21 cellular contexts compared by ENCODE assay signal in the genomic region with DNA sequence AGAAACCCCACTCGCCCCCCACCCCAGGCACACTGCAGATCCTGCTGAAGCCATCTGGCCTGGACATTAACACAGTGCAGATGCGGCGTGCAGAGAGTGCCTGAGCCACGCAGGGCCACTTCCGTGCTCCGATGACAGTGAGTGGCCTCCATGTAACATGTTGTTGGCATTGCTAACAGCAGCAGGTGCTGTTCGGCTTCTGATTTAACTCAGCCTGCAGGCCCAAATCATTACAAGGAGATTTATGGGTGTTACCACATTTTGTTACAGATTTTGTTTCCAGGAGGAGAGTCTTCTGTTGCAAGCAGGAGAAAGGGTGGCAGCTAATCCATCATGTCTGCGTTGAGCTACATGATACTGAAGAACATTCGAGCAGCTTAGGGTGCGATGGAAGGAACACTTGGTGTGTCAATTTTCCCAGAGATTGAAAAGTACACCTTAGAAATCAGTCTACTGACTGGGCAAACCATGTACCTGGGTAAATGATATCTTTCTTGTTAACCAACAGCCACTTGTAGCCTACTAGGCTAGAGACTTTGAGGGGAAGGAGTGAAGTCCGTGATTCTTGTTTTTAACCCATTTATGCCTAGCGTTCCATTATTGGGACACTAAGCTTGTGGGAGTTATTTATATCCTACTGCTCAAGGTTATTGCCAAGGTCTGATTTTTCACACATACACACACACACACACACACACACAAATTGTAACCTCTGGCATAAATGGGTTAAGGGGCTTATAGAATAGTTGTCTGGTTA.
A peak's percentile ranks its signal among the peaks of the same experiment; 100 is the strongest.
DNase-seq lines count a peak whose midpoint lies in the region; ATAC-seq lines count a peak whose summit lies in the region.
"Had no signal": no experiment of that assay in that cellular context is flagged by ENCODE, and none has a peak within 500 bp of the region (broad histone marks: within the 10 kb centered on the region; RNA-seq: fewer than 3 reads in every experiment).

No MANE protein-coding gene starts in this region.

- DNase-seq in SK-N-DZ (ENCODE audit: low spot score): peak; percentile 28
- DNase-seq in amniotic epithelial cell (ENCODE audit: low read depth): peak; percentile 34
- no peak for DNase-seq in mesenchymal stem cell
- DNase-seq in DMS53 treated with DMSO at 0.1 percent for 48 hours (lab: John Stamatoyannopoulos, UW; ENCODE audit: unreplicated experiment): no peak
- DNase-seq in naive thymus-derived CD4-positive, alpha-beta T cell: no peak
- no peak for DNase-seq in NCI-H524 (lab: John Stamatoyannopoulos, UW)
- DNase-seq: CD4-positive, alpha-beta T cell; COR-L47; DMS79 treated with DMSO at 0.1 percent for 48 hours; H9; HFFc6; Karpas-422; MV-4-11; NCI-H1105 treated with DMSO at 0.1 percent for 48 hours; NCI-H2081 treated with DMSO at 0.1 percent for 48 hours; NCI-H446 treated with DMSO at 0.1 percent for 48 hours; NCI-H69; NK-92 treated with Interleukin-12 subunit alpha and Interleukin-12 subunit beta, amount 100 ng/mL, for 24 hours had no signal

- H3K36me3 Mint-ChIP-seq in naive thymus-derived CD4-positive, alpha-beta T cell: no peaks in the 10 kb centered on the region

- H3K27ac Mint-ChIP-seq in naive thymus-derived CD4-positive, alpha-beta T cell: no peak overlapping the region
- H3K27ac Mint-ChIP-seq: CD4-positive, alpha-beta T cell; H9; HFFc6 had no signal

- 90% methylated on average over 10 of the region's 12 CpGs for WGBS in mesenchymal stem cell

- peak overlapping the region in 1 of 2 experiments; percentile 93 for H3K14ac ChIP-seq in mesenchymal stem cell (ENCODE audit: low read length in 2 of 2)

- H3K18ac ChIP-seq in mesenchymal stem cell (ENCODE audit: low read depth in 1 of 2, low read length in 2 of 2): peak overlapping the region; percentile 11 to 82

- H3K4me1 ChIP-seq in mesenchymal stem cell (ENCODE audit: control insufficient read depth, insufficient read depth, low read depth, low read length) (no peaks in the 10 kb centered on the region), stomach smooth muscle (ENCODE audit: control insufficient read depth, insufficient read depth, low read length) (peaks cover 22% of the 10 kb centered on the region)
- no peaks in the 10 kb centered on the region for H3K4me1 ChIP-seq in naive thymus-derived CD4-positive, alpha-beta T cell (ENCODE audit: control insufficient read depth in 2 of 2, insufficient read depth in 2 of 2, low read length in 2 of 2)

- no peak overlapping the region for H4K8ac ChIP-seq in mesenchymal stem cell (ENCODE audit: low read length)

- POLR2A ChIA-PET in naive thymus-derived CD4-positive, alpha-beta T cell (lab: Charles Lee): no interaction called here

- H3K4me2 ChIP-seq in mesenchymal stem cell (ENCODE audit: low read length, poor library complexity, severe bottlenecking): no peak overlapping the region
- H3K4me2 ChIP-seq: BLaER1 had no signal

- H3K4me3 Mint-ChIP-seq in naive thymus-derived CD4-positive, alpha-beta T cell: no peak overlapping the region
- H3K4me3 Mint-ChIP-seq: CD4-positive, alpha-beta T cell; H9; HFFc6 had no signal

- no peak overlapping the region for H2BK5ac ChIP-seq in mesenchymal stem cell (ENCODE audit: low read depth, low read length, poor library complexity, severe bottlenecking)

- no peak overlapping the region for H3K4ac ChIP-seq in mesenchymal stem cell (ENCODE audit: low read depth in 1 of 2, low read length in 2 of 2)

- H3K9me3 Mint-ChIP-seq in naive thymus-derived CD4-positive, alpha-beta T cell: peaks cover 0 to 8% (median 4%) of the 10 kb centered on the region in 11 donors

- H3K36me3 ChIP-seq in mesenchymal stem cell (ENCODE audit: control insufficient read depth in 1 of 2, insufficient read depth in 2 of 2, low read depth in 1 of 2, low read length in 2 of 2): no peaks in the 10 kb centered on the region
- H3K36me3 ChIP-seq in stomach smooth muscle (ENCODE audit: control insufficient read depth in 2 of 2, insufficient read depth in 2 of 2, low read length in 2 of 2): no peaks in the 10 kb centered on the region
- no peaks in the 10 kb centered on the region for H3K36me3 ChIP-seq in naive thymus-derived CD4-positive, alpha-beta T cell (ENCODE audit: control insufficient read depth in 2 of 3, insufficient read depth in 3 of 3, low read length in 3 of 3)
- H3K36me3 ChIP-seq: BLaER1 had no signal

- H2BK15ac ChIP-seq in mesenchymal stem cell (ENCODE audit: low read depth, poor library complexity, severe bottlenecking): no peak overlapping the region

- H3K9ac ChIP-seq in mesenchymal stem cell (ENCODE audit: low read length) (no peak overlapping the region), stomach smooth muscle (ENCODE audit: low read length in 2 of 2) (no peak overlapping the region)
- H3K9ac ChIP-seq: BLaER1 had no signal

- no peak overlapping the region for H2AK5ac ChIP-seq in mesenchymal stem cell (ENCODE audit: low read length, severe bottlenecking)

- no peak overlapping the region for H3K23ac ChIP-seq in mesenchymal stem cell (ENCODE audit: low read length in 2 of 2)

- peak overlapping the region; percentile 65 to 81 for H2BK12ac ChIP-seq in mesenchymal stem cell (ENCODE audit: low read length in 2 of 2)

- H3K27me3 ChIP-seq in mesenchymal stem cell (ENCODE audit: control insufficient read depth in 1 of 2, insufficient read depth in 1 of 2, low read length in 2 of 2) (peaks cover 0 to 5% of the 10 kb centered on the region in 2 experiments), stomach smooth muscle (ENCODE audit: control insufficient read depth in 1 of 2, insufficient read depth in 2 of 2, low read length in 2 of 2) (no peaks in the 10 kb centered on the region)
- H3K27me3 ChIP-seq in naive thymus-derived CD4-positive, alpha-beta T cell (ENCODE audit: control insufficient read depth in 2 of 2, insufficient read depth in 2 of 2, low read length in 2 of 2): no peaks in the 10 kb centered on the region
- H3K27me3 ChIP-seq: BLaER1 had no signal

- no peak overlapping the region for H2BK120ac ChIP-seq in mesenchymal stem cell (ENCODE audit: low read depth, low read length)

- CTCF ChIA-PET in naive thymus-derived CD4-positive, alpha-beta T cell (lab: Charles Lee): no interaction called here

- no peaks in the 10 kb centered on the region for H3K4me1 Mint-ChIP-seq in naive thymus-derived CD4-positive, alpha-beta T cell

- no peak overlapping the region for H3K4me3 ChIP-seq in mesenchymal stem cell (ENCODE audit: insufficient read depth in 1 of 2, low read depth in 1 of 2, low read length in 2 of 2)
- no peak overlapping the region for H3K4me3 ChIP-seq in stomach smooth muscle (ENCODE audit: low read length in 2 of 2)
- no peak overlapping the region for H3K4me3 ChIP-seq in naive thymus-derived CD4-positive, alpha-beta T cell (ENCODE audit: low read length)
- H3K4me3 ChIP-seq: BLaER1 had no signal

- ATAC-seq in naive thymus-derived CD4-positive, alpha-beta T cell: no peak
- ATAC-seq: Panc1 had no signal

- H3K9me3 ChIP-seq in mesenchymal stem cell (ENCODE audit: control insufficient read depth, low read length) (no peaks in the 10 kb centered on the region), stomach smooth muscle (ENCODE audit: control insufficient read depth in 2 of 2, low read length in 2 of 2) (no peaks in the 10 kb centered on the region)
- no peaks in the 10 kb centered on the region for H3K9me3 ChIP-seq in naive thymus-derived CD4-positive, alpha-beta T cell (ENCODE audit: control insufficient read depth in 2 of 3, low read length in 3 of 3)
- H3K9me3 ChIP-seq: BLaER1 had no signal

- no peaks in the 10 kb centered on the region for H3K79me1 ChIP-seq in mesenchymal stem cell (replicated peaks; ENCODE audit: low read length, poor library complexity, severe bottlenecking)

- no peak overlapping the region for H2AFZ ChIP-seq in mesenchymal stem cell (ENCODE audit: low read depth, low read length)

- H3K27ac ChIP-seq in mesenchymal stem cell (ENCODE audit: low read length, poor library complexity, severe bottlenecking): no peak overlapping the region
- peak overlapping the region; percentile 64 for H3K27ac ChIP-seq in stomach smooth muscle (ENCODE audit: low read length)
- no peak overlapping the region for H3K27ac ChIP-seq in naive thymus-derived CD4-positive, alpha-beta T cell (ENCODE audit: low read depth, low read length)
- H3K27ac ChIP-seq: BLaER1 had no signal

- peak overlapping the region; percentile 55 for H4K91ac ChIP-seq in mesenchymal stem cell (ENCODE audit: low read length)

- peaks cover 0 to 14% (median 11%) of the 10 kb centered on the region in 5 donors for H3K27me3 Mint-ChIP-seq in naive thymus-derived CD4-positive, alpha-beta T cell

- intact Hi-C loops in naive thymus-derived CD4-positive, alpha-beta T cell (cut with micrococcal nuclease): no loop called here

Comparison
In these comparisons a context has a peak if more than half of its experiments do, and no peak if none do; other contexts are left out.
1. DNase-seq: peak in SK-N-DZ (single experiment) and amniotic epithelial cell (single experiment); none in mesenchymal stem cell (single experiment), DMS53 treated with DMSO at 0.1 percent for 48 hours (single experiment), naive thymus-derived CD4-positive, alpha-beta T cell (0 of 9) and NCI-H524 (0 of 2).